ENCODE assay signal across 35 cellular contexts in genomic region chr10:24047201-24047600, GRCh38.
"Had no signal": no experiment of that assay in that cellular context is flagged by ENCODE, and none has a peak within 500 bp of the region (broad histone marks: within the 10 kb centered on the region; RNA-seq: fewer than 3 reads in every experiment).

No MANE protein-coding gene starts in this region.

- H3K9me3 ChIP-seq: colonic mucosa had no signal

- H3K27ac Mint-ChIP-seq: activated CD4-positive, alpha-beta memory T cell treated with anti-CD3 and anti-CD28 coated beads for 36 hours; activated CD4-positive, alpha-beta T cell treated with anti-CD3 and anti-CD28 coated beads for 36 hours; activated CD4-positive, alpha-beta T cell treated with anti-CD3 and anti-CD28 coated beads, Interleukin-2, amount 10 ng/mL, durations not matched to agents 24 days and 14 days; activated CD8-positive, alpha-beta memory T cell treated with anti-CD3 and anti-CD28 coated beads, Interleukin-2, amount 10 ng/mL, durations not matched to agents 7 days and 5 days; activated CD8-positive, alpha-beta T cell treated with anti-CD3 and anti-CD28 coated beads, Interleukin-2, amount 10 ng/mL, durations not matched to agents 7 days and 5 days; activated naive CD4-positive, alpha-beta T cell treated with anti-CD3 and anti-CD28 coated beads, Interleukin-2, amount 10 ng/mL, durations not matched to agents 7 days and 5 days; activated naive CD4-positive, alpha-beta T cell treated with anti-CD3 and anti-CD28 coated beads, Interleukin-2, amount 50 U/mL, for 72 hours; activated naive CD8-positive, alpha-beta T cell treated with anti-CD3 and anti-CD28 coated beads, Interleukin-2, amount 10 ng/mL, durations not matched to agents 7 days and 5 days; activated T-cell treated with anti-CD3 and anti-CD28 coated beads, Interleukin-2, amount 50 U/mL, for 72 hours; brain; dendritic cell treated with granulocyte-macrophage colony-stimulating factor and Interleukin-4, amounts not matched to agents 40 ng/mL and 50 ng/mL, for 4 days; effector memory CD8-positive, alpha-beta T cell; T-helper 17 cell; T-helper 2 cell treated with Interferon-gamma antibody and Interleukin-4, amounts not matched to agents 5 μg/mL and 100 μg/mL, for 36 hours had no signal

- H3K4me1 ChIP-seq: ascending aorta, breast epithelium, colonic mucosa, esophagus muscularis mucosa, foreskin keratinocyte, heart left ventricle had no signal

- DNase-seq: activated CD4-positive, alpha-beta memory T cell treated with anti-CD3 and anti-CD28 coated beads for 36 hours; activated CD4-positive, alpha-beta T cell treated with anti-CD3 and anti-CD28 coated beads for 36 hours; activated CD4-positive, alpha-beta T cell treated with anti-CD3 and anti-CD28 coated beads, Interleukin-2, amount 10 ng/mL, durations not matched to agents 24 days and 14 days; activated CD4-positive, CD25-positive, alpha-beta regulatory T cell; activated CD4-positive, CD25-positive, alpha-beta regulatory T cell treated with anti-CD3 and anti-CD28 coated beads, Interleukin-2, amount 50 U/mL, for 72 hours; activated CD8-positive, alpha-beta memory T cell treated with anti-CD3 and anti-CD28 coated beads, Interleukin-2, amount 10 ng/mL, durations not matched to agents 7 days and 5 days; activated CD8-positive, alpha-beta memory T cell treated with anti-CD3 and anti-CD28 coated beads, Interleukin-2, amount 50 U/mL, for 4 hours; activated CD8-positive, alpha-beta T cell treated with anti-CD3 and anti-CD28 coated beads, Interleukin-2, amount 10 ng/mL, durations not matched to agents 7 days and 5 days; activated gamma-delta T cell; activated naive CD4-positive, alpha-beta T cell; activated naive CD4-positive, alpha-beta T cell treated with anti-CD3 and anti-CD28 coated beads, Interleukin-2, amount 10 ng/mL, durations not matched to agents 7 days and 5 days; activated naive CD8-positive, alpha-beta T cell treated with anti-CD3 and anti-CD28 coated beads, Interleukin-2, amount 10 ng/mL, durations not matched to agents 7 days and 5 days; activated T-cell treated with anti-CD3 and anti-CD28 coated beads, Interleukin-2, amount 50 U/mL, for 1 hour; activated T-cell treated with anti-CD3 and anti-CD28 coated beads, Interleukin-2, amount 50 U/mL, for 72 hours; central memory CD4-positive, alpha-beta T cell; cerebellar nuclear complex; colonic mucosa; dorsolateral prefrontal cortex; effector memory CD8-positive, alpha-beta T cell; erythroblast; foreskin keratinocyte; gastrocnemius medialis; glutamatergic neuron; heart left ventricle; T-helper 1 cell; T-helper 17 cell; T1000 had no signal

- H3K4me3 Mint-ChIP-seq: activated CD4-positive, alpha-beta memory T cell treated with anti-CD3 and anti-CD28 coated beads for 36 hours; activated CD4-positive, alpha-beta T cell treated with anti-CD3 and anti-CD28 coated beads for 36 hours; activated CD4-positive, alpha-beta T cell treated with anti-CD3 and anti-CD28 coated beads, Interleukin-2, amount 10 ng/mL, durations not matched to agents 24 days and 14 days; activated CD8-positive, alpha-beta memory T cell treated with anti-CD3 and anti-CD28 coated beads, Interleukin-2, amount 10 ng/mL, durations not matched to agents 7 days and 5 days; activated CD8-positive, alpha-beta T cell treated with anti-CD3 and anti-CD28 coated beads, Interleukin-2, amount 10 ng/mL, durations not matched to agents 7 days and 5 days; activated naive CD4-positive, alpha-beta T cell treated with anti-CD3 and anti-CD28 coated beads, Interleukin-2, amount 10 ng/mL, durations not matched to agents 7 days and 5 days; activated naive CD8-positive, alpha-beta T cell treated with anti-CD3 and anti-CD28 coated beads, Interleukin-2, amount 10 ng/mL, durations not matched to agents 7 days and 5 days; activated T-cell treated with anti-CD3 and anti-CD28 coated beads, Interleukin-2, amount 50 U/mL, for 72 hours; brain; dendritic cell treated with granulocyte-macrophage colony-stimulating factor and Interleukin-4, amounts not matched to agents 40 ng/mL and 50 ng/mL, for 4 days; effector memory CD8-positive, alpha-beta T cell; T-helper 17 cell; T-helper 2 cell treated with Interferon-gamma antibody and Interleukin-4, amounts not matched to agents 5 μg/mL and 100 μg/mL, for 36 hours had no signal

- H3K9me3 Mint-ChIP-seq: activated CD4-positive, alpha-beta T cell treated with anti-CD3 and anti-CD28 coated beads, Interleukin-2, amount 10 ng/mL, durations not matched to agents 24 days and 14 days had no signal

- H3K36me3 Mint-ChIP-seq: activated CD4-positive, alpha-beta memory T cell treated with anti-CD3 and anti-CD28 coated beads for 36 hours; activated CD8-positive, alpha-beta memory T cell treated with anti-CD3 and anti-CD28 coated beads, Interleukin-2, amount 10 ng/mL, durations not matched to agents 7 days and 5 days; activated naive CD4-positive, alpha-beta T cell treated with anti-CD3 and anti-CD28 coated beads, Interleukin-2, amount 10 ng/mL, durations not matched to agents 7 days and 5 days; activated naive CD4-positive, alpha-beta T cell treated with anti-CD3 and anti-CD28 coated beads, Interleukin-2, amount 50 U/mL, for 72 hours; activated naive CD8-positive, alpha-beta T cell treated with anti-CD3 and anti-CD28 coated beads, Interleukin-2, amount 10 ng/mL, durations not matched to agents 7 days and 5 days; brain had no signal

- ATAC-seq: activated CD4-positive, alpha-beta T cell treated with anti-CD3 and anti-CD28 coated beads for 36 hours; activated CD8-positive, alpha-beta memory T cell treated with anti-CD3 and anti-CD28 coated beads, Interleukin-2, amount 10 ng/mL, durations not matched to agents 7 days and 5 days; activated CD8-positive, alpha-beta T cell treated with anti-CD3 and anti-CD28 coated beads, Interleukin-2, amount 10 ng/mL, durations not matched to agents 7 days and 5 days; activated naive CD4-positive, alpha-beta T cell treated with anti-CD3 and anti-CD28 coated beads, Interleukin-2, amount 50 U/mL, for 72 hours; activated T-cell treated with anti-CD3 and anti-CD28 coated beads, Interleukin-2, amount 50 U/mL, for 72 hours; effector memory CD8-positive, alpha-beta T cell; foreskin keratinocyte; gastrocnemius medialis; heart left ventricle; T-helper 17 cell had no signal

- H3K4me3 ChIP-seq: ascending aorta, breast epithelium, cardiac muscle cell, colonic mucosa, dorsolateral prefrontal cortex, esophagus muscularis mucosa, gastrocnemius medialis, heart left ventricle had no signal

- H3K36me3 ChIP-seq: ascending aorta, breast epithelium, cardiac muscle cell, colonic mucosa, esophagus muscularis mucosa, gastrocnemius medialis, heart left ventricle had no signal

- H3K4me1 Mint-ChIP-seq: activated CD4-positive, alpha-beta T cell treated with anti-CD3 and anti-CD28 coated beads for 36 hours; activated CD4-positive, alpha-beta T cell treated with anti-CD3 and anti-CD28 coated beads, Interleukin-2, amount 10 ng/mL, durations not matched to agents 24 days and 14 days; activated CD8-positive, alpha-beta memory T cell treated with anti-CD3 and anti-CD28 coated beads, Interleukin-2, amount 10 ng/mL, durations not matched to agents 7 days and 5 days; activated naive CD4-positive, alpha-beta T cell treated with anti-CD3 and anti-CD28 coated beads, Interleukin-2, amount 10 ng/mL, durations not matched to agents 7 days and 5 days; activated naive CD8-positive, alpha-beta T cell treated with anti-CD3 and anti-CD28 coated beads, Interleukin-2, amount 10 ng/mL, durations not matched to agents 7 days and 5 days; brain; T-helper 17 cell had no signal

- H3K27ac ChIP-seq: ascending aorta, breast epithelium, cardiac muscle cell, colonic mucosa, dorsolateral prefrontal cortex, esophagus muscularis mucosa, foreskin keratinocyte, gastrocnemius medialis, heart left ventricle had no signal

- H3K27me3 Mint-ChIP-seq: activated CD4-positive, alpha-beta memory T cell treated with anti-CD3 and anti-CD28 coated beads for 36 hours; activated CD4-positive, alpha-beta T cell treated with anti-CD3 and anti-CD28 coated beads for 36 hours; activated CD4-positive, alpha-beta T cell treated with anti-CD3 and anti-CD28 coated beads, Interleukin-2, amount 10 ng/mL, durations not matched to agents 24 days and 14 days; activated CD8-positive, alpha-beta memory T cell treated with anti-CD3 and anti-CD28 coated beads, Interleukin-2, amount 10 ng/mL, durations not matched to agents 7 days and 5 days; activated naive CD4-positive, alpha-beta T cell treated with anti-CD3 and anti-CD28 coated beads, Interleukin-2, amount 10 ng/mL, durations not matched to agents 7 days and 5 days; activated naive CD8-positive, alpha-beta T cell treated with anti-CD3 and anti-CD28 coated beads, Interleukin-2, amount 10 ng/mL, durations not matched to agents 7 days and 5 days; brain; dendritic cell treated with granulocyte-macrophage colony-stimulating factor and Interleukin-4, amounts not matched to agents 40 ng/mL and 50 ng/mL, for 4 days; effector memory CD8-positive, alpha-beta T cell; T-helper 17 cell had no signal

- H3K27me3 ChIP-seq: ascending aorta, breast epithelium, cardiac muscle cell, colonic mucosa, esophagus muscularis mucosa, gastrocnemius medialis, heart left ventricle had no signal
